Comparison of ENCODE assay signal across 8 cellular contexts in genomic region chr10:123583639-123584418, GRCh38.
DNase-seq lines count a peak whose midpoint lies in the region; ATAC-seq and TF ChIP-seq lines count a peak whose summit lies in the region.

No MANE protein-coding gene starts in this region.

- H3K27me3 ChIP-seq in A673 (replicated peaks; ENCODE audit: insufficient read depth, low read depth, low read length, poor library complexity), result peaks cover 55% of the 10 kb centered on the region
- no peaks in the 10 kb centered on the region for H3K27me3 ChIP-seq in right cardiac atrium (ENCODE audit: control insufficient read depth, insufficient read depth)

- CTCF ChIA-PET in A673 (lab: Charles Lee), result no interaction called here

- TF ChIP-seq CTCF in A673 (conservative IDR thresholded peaks at IDR 0.05; ENCODE audit: low read depth, low read length) (peak; percentile 82), GM12872 (IDR thresholded peaks at IDR 0.05; ENCODE audit: insufficient read depth, low read depth, low read length) (peak; percentile 82)

- ATAC-seq in right cardiac atrium (peak; percentile 80 to 89), HG03097 (IDR thresholded peaks at IDR 0.05; ENCODE audit: low FRiP score, unreplicated experiment) (no peak), GM21423 (IDR thresholded peaks at IDR 0.05; ENCODE audit: unreplicated experiment) (no peak)

- intact Hi-C loops in A673 (cut with micrococcal nuclease; ENCODE audit: unreplicated experiment), result loop anchor here (2.0 kb wide), 1 partner anchor 805 kb away; no protein-coding TSS in a partner anchor
- intact Hi-C loops in right cardiac atrium (cut with DNase I), result loop anchor here (2.0 to 5.0 kb wide), 3 partner anchors 381 to 383 kb away; no protein-coding TSS in a partner anchor

- no peaks in the 10 kb centered on the region for H3K4me1 ChIP-seq in A673 (ENCODE audit: insufficient read depth, low read length, poor library complexity, severe bottlenecking)
- H3K4me1 ChIP-seq in right cardiac atrium (ENCODE audit: control insufficient read depth, insufficient read depth, low read length), result no peaks in the 10 kb centered on the region

- POLR2A ChIA-PET in A673 (lab: Charles Lee; ENCODE audit: low non-redundant PET), result no interaction called here

- no peaks in the 10 kb centered on the region for H3K36me3 ChIP-seq in A673 (ENCODE audit: insufficient read depth, low read length, poor library complexity, severe bottlenecking)

- H3K4me3 ChIP-seq in A673 (ENCODE audit: low read depth, low read length, poor library complexity, severe bottlenecking), result no peak overlapping the region
- H3K4me3 ChIP-seq in right cardiac atrium (ENCODE audit: low read length), result no peak overlapping the region

- WGBS in right cardiac atrium, result 13% methylated on average over 24 of the region's 24 CpGs

- DNase-seq in A673 (ENCODE audit: low spot score) (peak; percentile 78), NCI-H2171 (lab: John Stamatoyannopoulos, UW) (peak; percentile 80), amygdala (lab: John Stamatoyannopoulos, UW) (peak in 52 of 56 donors; percentile 3 to 82 (median 56)), right cardiac atrium (peak; percentile 87 to 92 (median 92)), renal cortical epithelial cell (ENCODE audit: low read depth) (peak; percentile 31)

- BruUV-seq in A673 (replicated peaks; lab: Mats Ljungman, UMichigan), result no TSS peak

- H3K27ac ChIP-seq in A673 (ENCODE audit: low read depth, low read length, poor library complexity, severe bottlenecking) (no peak overlapping the region), right cardiac atrium (ENCODE audit: low read length) (no peak overlapping the region)

- H3K9me3 ChIP-seq in A673 (ENCODE audit: low read depth, low read length, poor library complexity, severe bottlenecking), result no peaks in the 10 kb centered on the region
- H3K9me3 ChIP-seq in right cardiac atrium (ENCODE audit: control insufficient read depth, low read length), result no peaks in the 10 kb centered on the region

Comparison
In these comparisons a context has a peak if more than half of its experiments do, and no peak if none do; other contexts are left out.
1. DNase-seq: peak in every context shown above with its lines; median percentile 92 in right cardiac atrium; 80 in NCI-H2171; 78 in A673; 56 in amygdala; 31 in renal cortical epithelial cell.
2. ATAC-seq: peak in right cardiac atrium (2 of 2); none in HG03097 (single experiment) and GM21423 (single experiment).